12 cellular contexts compared by ENCODE assay signal in the genomic region with DNA sequence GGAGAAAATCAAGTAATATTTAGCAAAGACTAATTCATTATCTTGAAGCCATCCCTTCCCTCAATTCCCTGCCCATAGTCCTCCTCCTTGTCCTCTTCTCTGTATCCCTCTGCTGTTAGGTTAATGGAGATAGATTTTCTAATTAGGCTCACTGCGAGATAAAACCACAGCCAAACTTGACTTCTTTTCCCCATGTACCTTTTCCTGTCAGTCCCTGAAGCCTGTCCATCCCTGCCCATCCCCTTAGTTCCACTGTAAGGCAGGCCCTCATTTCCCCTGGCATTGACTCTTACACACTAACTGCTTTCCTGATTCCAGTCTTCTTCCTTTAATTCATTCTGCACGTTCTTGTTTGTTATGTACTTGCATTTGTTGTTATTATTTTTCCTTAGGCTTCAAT. TPM values are rescaled to one million over a fixed set of nuclear protein-coding genes. Genes with fewer than 3 reads are reported as not detected.
DNase-seq lines count a peak whose midpoint lies in the region; ATAC-seq, FAIRE-seq and TF ChIP-seq lines count a peak whose summit lies in the region.
"Had no signal": no experiment of that assay in that cellular context is flagged by ENCODE, and none has a peak within 500 bp of the region (broad histone marks: within the 10 kb centered on the region; RNA-seq: fewer than 3 reads in every experiment).

No MANE protein-coding gene starts in this region.

- in situ Hi-C loops in HepG2 (cut with HindIII; ENCODE audit: extremely low pct_ligation_motif_present, low pct_unique_long_range_greater_than_20kb), result no loop called here

- CTCF ChIA-PET in HepG2 (lab: Yijun Ruan, JAX; ENCODE audit: low intra/inter-chr PET ratio, low total read pairs), result no interaction called here

- H3K36me3 ChIP-seq in liver (ENCODE audit: control insufficient read depth in 4 of 4, insufficient read depth in 3 of 4, low read depth in 1 of 4, low read length in 3 of 4) (no peaks in the 10 kb centered on the region), HepG2 (replicated peaks in 1 of 2; ENCODE audit: control insufficient read depth in 1 of 2, insufficient read depth in 2 of 2, low read length in 2 of 2) (no peaks in the 10 kb centered on the region), esophagus muscularis mucosa (peaks cover 0 to 23% (median 5%) of the 10 kb centered on the region in 4 donors), parathyroid adenoma (ENCODE audit: control insufficient read depth, insufficient read depth, low read length) (no peaks in the 10 kb centered on the region)

- peaks cover 3% of the 10 kb centered on the region for H3K27me3 Mint-ChIP-seq in type B pancreatic cell
- peaks cover 5% of the 10 kb centered on the region for H3K27me3 Mint-ChIP-seq in activated naive CD8-positive, alpha-beta T cell treated with anti-CD3 and anti-CD28 coated beads, Interleukin-2, amount 50 U/mL, for 24 hours

- peaks cover 0 to 8% (median 1%) of the 10 kb centered on the region in 4 donors for H3K4me1 ChIP-seq in liver (ENCODE audit: control insufficient read depth in 4 of 4, insufficient read depth in 4 of 4, low read length in 3 of 4)
- H3K4me1 ChIP-seq in HepG2 (ENCODE audit: insufficient read depth, low read length), result no peaks in the 10 kb centered on the region
- peaks cover 10 to 24% (median 15%) of the 10 kb centered on the region in 4 donors for H3K4me1 ChIP-seq in esophagus muscularis mucosa
- H3K4me1 ChIP-seq in parathyroid adenoma, result no peaks in the 10 kb centered on the region

- DNase-seq in HepG2 (ENCODE audit: low spot score) (no peak), esophagus muscularis mucosa (ENCODE audit: extremely low spot score) (no peak), type B pancreatic cell (ENCODE audit: extremely low spot score, unreplicated experiment) (no peak), epidermal melanocyte (ENCODE audit: insufficient read length, low spot score) (no peak), NCI-H446 (lab: John Stamatoyannopoulos, UW) (no peak)
- DNase-seq in activated naive CD8-positive, alpha-beta T cell treated with anti-CD3 and anti-CD28 coated beads, Interleukin-2, amount 50 U/mL, for 24 hours, result no peak
- DNase-seq: activated effector memory CD4-positive, alpha-beta T cell treated with anti-CD3 and anti-CD28 coated beads, Interleukin-2, amount 50 U/mL, for 16 hours; NCI-H2227 treated with DMSO at 0.1 percent for 48 hours; SHP77 treated with DMSO at 0.1 percent for 48 hours had no signal

- H3K4me3 ChIP-seq in liver (ENCODE audit: low read depth in 1 of 3, low read length in 3 of 3), result peak overlapping the region; percentile 21 to 68 (median 35)
- H3K4me3 ChIP-seq in HepG2 (replicated peaks in 1 of 3; ENCODE audit: insufficient read depth in 1 of 3, low read depth in 2 of 3, low read length in 3 of 3), result no peak overlapping the region
- H3K4me3 ChIP-seq in esophagus muscularis mucosa, result peak overlapping the region; percentile 43 to 52 (median 50)
- peak overlapping the region; percentile 42 for H3K4me3 ChIP-seq in parathyroid adenoma (ENCODE audit: low read depth, low read length)

- H3K9ac ChIP-seq in liver (ENCODE audit: low read depth in 1 of 2, low read length in 2 of 2) (peak overlapping the region in 1 of 2 donors; percentile 81), HepG2 (ENCODE audit: insufficient read depth, low read depth, low read length) (no peak overlapping the region), parathyroid adenoma (no peak overlapping the region)

- intact Hi-C loops in HepG2 (cut with micrococcal nuclease; ENCODE audit: unreplicated experiment) (no loop called here), esophagus muscularis mucosa (cut with DNase I) (no loop called here)

- no peak for TF ChIP-seq POLR2A in HepG2 (IDR thresholded peaks at IDR 0.05; ENCODE audit: insufficient read depth in 1 of 2, low read depth in 2 of 2, low read length in 2 of 2)
- no peak for TF ChIP-seq POLR2A in esophagus muscularis mucosa (IDR thresholded peaks at IDR 0.05; ENCODE audit: low read depth)

- H3K9me3 Mint-ChIP-seq in type B pancreatic cell, result no peaks in the 10 kb centered on the region
- H3K9me3 Mint-ChIP-seq in activated naive CD8-positive, alpha-beta T cell treated with anti-CD3 and anti-CD28 coated beads, Interleukin-2, amount 50 U/mL, for 24 hours, result no peaks in the 10 kb centered on the region

- H3K36me3 Mint-ChIP-seq in type B pancreatic cell, result no peaks in the 10 kb centered on the region
- H3K36me3 Mint-ChIP-seq in activated naive CD8-positive, alpha-beta T cell treated with anti-CD3 and anti-CD28 coated beads, Interleukin-2, amount 50 U/mL, for 24 hours (ENCODE audit: low read depth), result no peaks in the 10 kb centered on the region

- 59% methylated on average over 2 of the region's 2 CpGs for WGBS in liver
- WGBS in HepG2 (ENCODE audit: low lambda C conversion rate), result 0% methylated on average over 2 of the region's 2 CpGs
- 60% methylated on average over 2 of the region's 2 CpGs for WGBS in esophagus muscularis mucosa

- no peaks in the 10 kb centered on the region for H3K79me2 ChIP-seq in HepG2 (ENCODE audit: insufficient read depth, low read length)
- H3K79me2 ChIP-seq in parathyroid adenoma, result no peaks in the 10 kb centered on the region

- BruUV-seq in HepG2 (replicated peaks; lab: Mats Ljungman, UMichigan), result no TSS peak

- no peaks in the 10 kb centered on the region for H4K20me1 ChIP-seq in HepG2 (ENCODE audit: insufficient read depth, low read length)

- no peak overlapping the region for H3K27ac Mint-ChIP-seq in type B pancreatic cell
- H3K27ac Mint-ChIP-seq in activated naive CD8-positive, alpha-beta T cell treated with anti-CD3 and anti-CD28 coated beads, Interleukin-2, amount 50 U/mL, for 24 hours, result no peak overlapping the region

- POLR2A ChIA-PET in HepG2 (lab: Yijun Ruan, JAX), result no interaction called here

- H3K27ac ChIP-seq in liver (ENCODE audit: low read depth in 1 of 2, low read length in 2 of 2), result peak overlapping the region; percentile 77 to 93
- H3K27ac ChIP-seq in HepG2 (ENCODE audit: extremely low read length, insufficient read depth, low read length), result no peak overlapping the region
- peak overlapping the region; percentile 73 to 80 (median 76) for H3K27ac ChIP-seq in esophagus muscularis mucosa (replicated peaks in 1 of 4)
- H3K27ac ChIP-seq in parathyroid adenoma, result no peak overlapping the region

- no peaks in the 10 kb centered on the region for H3K9me3 ChIP-seq in liver (ENCODE audit: control insufficient read depth in 4 of 4, low read length in 3 of 4)
- 0 out of 2 replicates have a peak, but pooled peaks cover 3% of the 10 kb centered on the region for H3K9me3 ChIP-seq in HepG2 (ENCODE audit: low read length)
- H3K9me3 ChIP-seq in esophagus muscularis mucosa, result no peaks in the 10 kb centered on the region
- no peaks in the 10 kb centered on the region for H3K9me3 ChIP-seq in parathyroid adenoma (ENCODE audit: control insufficient read depth, low read length)

- no peak for TF ChIP-seq CTCF in liver (IDR thresholded peaks at IDR 0.05; ENCODE audit: low read depth, low read length, missing input control)
- no peak for TF ChIP-seq CTCF in HepG2 (CRISPR knock-in tag; IDR thresholded peaks at IDR 0.05)
- no peak for TF ChIP-seq CTCF in esophagus muscularis mucosa (IDR thresholded peaks at IDR 0.05)
- TF ChIP-seq CTCF in parathyroid adenoma (IDR thresholded peaks at IDR 0.05), result no peak
- TF ChIP-seq CTCF in type B pancreatic cell (conservative IDR thresholded peaks at IDR 0.05), result no peak

- no peak overlapping the region for H3K4me3 Mint-ChIP-seq in type B pancreatic cell
- no peak overlapping the region for H3K4me3 Mint-ChIP-seq in activated naive CD8-positive, alpha-beta T cell treated with anti-CD3 and anti-CD28 coated beads, Interleukin-2, amount 50 U/mL, for 24 hours

- H3K4me2 ChIP-seq in HepG2 (ENCODE audit: low read depth, low read length), result no peak overlapping the region
- peak overlapping the region; percentile 23 for H3K4me2 ChIP-seq in parathyroid adenoma (ENCODE audit: low read length)

- FAIRE-seq in HepG2 (lab: Jason Lieb, UNC), result no peak

- peaks cover 16% of the 10 kb centered on the region for H3K4me1 Mint-ChIP-seq in type B pancreatic cell (ENCODE audit: unreplicated experiment)
- peaks cover 3% of the 10 kb centered on the region for H3K4me1 Mint-ChIP-seq in activated naive CD8-positive, alpha-beta T cell treated with anti-CD3 and anti-CD28 coated beads, Interleukin-2, amount 50 U/mL, for 24 hours

- H3K27me3 ChIP-seq in liver (ENCODE audit: control insufficient read depth in 4 of 4, insufficient read depth in 4 of 4, low read length in 3 of 4) (no peaks in the 10 kb centered on the region), HepG2 (ENCODE audit: control insufficient read depth in 1 of 2, insufficient read depth in 2 of 2, low read length in 2 of 2) (no peaks in the 10 kb centered on the region), esophagus muscularis mucosa (no peaks in the 10 kb centered on the region), parathyroid adenoma (ENCODE audit: control insufficient read depth, insufficient read depth, low read length) (no peaks in the 10 kb centered on the region)

- ATAC-seq in HepG2, result no peak
- ATAC-seq in activated naive CD8-positive, alpha-beta T cell treated with anti-CD3 and anti-CD28 coated beads, Interleukin-2, amount 50 U/mL, for 24 hours, result no peak
- ATAC-seq: activated CD4-positive, CD25-positive, alpha-beta regulatory T cell treated with anti-CD3 and anti-CD28 coated beads, Interleukin-2, amount 50 U/mL, for 24 hours had no signal

- TF ChIP-seq RAD21 in liver (IDR thresholded peaks at IDR 0.05) (no peak), HepG2 (CRISPR knock-in tag; IDR thresholded peaks at IDR 0.05) (no peak)

- H2AFZ ChIP-seq in HepG2 (ENCODE audit: low read length) (no peak overlapping the region), parathyroid adenoma (no peak overlapping the region)

- TF ChIP-seq EP300 in HepG2 (IDR thresholded peaks at IDR 0.05; ENCODE audit: low read depth in 2 of 2, low read length in 2 of 2), result no peak
- TF ChIP-seq EP300 in HepG2 (CRISPR knock-in tag; IDR thresholded peaks at IDR 0.05; ENCODE audit: borderline replicate concordance), result no peak
- no peak for TF ChIP-seq EP300 in esophagus muscularis mucosa (IDR thresholded peaks at IDR 0.05)

RNA-seq across cellular contexts. Expression of a gene that starts 1.2 kb away (rescaled TPM):
- 10 to 100 TPM; 14.5 to 23.3 TPM for total RNA-seq in liver
- polyA plus RNA-seq in liver, result 1 to 10 TPM; 5.4 to 5.6 TPM
- total RNA-seq in HepG2 (2016; rRNA removed; fragmentation: Illumina TruSeq; extraction: Trizol), result 0.22 and 0.34 TPM in 2 replicates
- not detected in 2 replicates for total RNA-seq in HepG2 (2016; cell fraction: cytosol; rRNA removed; fragmentation: Illumina TruSeq; extraction: Trizol; ENCODE audit: low read depth)
- total RNA-seq in HepG2 (2016; cell fraction: insoluble cytoplasmic fraction; rRNA removed; fragmentation: Illumina TruSeq; extraction: Trizol), result 0.26 and 0.27 TPM in 2 replicates
- total RNA-seq in HepG2 (2016; cell fraction: membrane; rRNA removed; fragmentation: Illumina TruSeq; extraction: Trizol), result 0.07 and 0.19 TPM in 2 replicates
- total RNA-seq in HepG2 (2016; cell fraction: nucleus; rRNA removed; fragmentation: Illumina TruSeq; extraction: Trizol), result 0.34 and 0.84 TPM in 2 replicates
- 0.07 TPM in 2 replicates for polyA plus RNA-seq in HepG2 (2011; rRNA removed)
- 0.01 and 0.08 TPM in 2 replicates for polyA plus RNA-seq in HepG2 (2011; cell fraction: cytosol; rRNA removed)
- polyA plus RNA-seq in HepG2 (2011; cell fraction: nucleus; rRNA removed), result 0.05 TPM in 2 replicates
- polyA plus RNA-seq in HepG2 (2012), result 0.05 and 0.11 TPM in 2 replicates
- polyA plus RNA-seq in HepG2 (2016; cell fraction: cytosol; fragmentation: Illumina TruSeq; extraction: Trizol; ENCODE audit: low read depth), result 0.02 TPM in 1 of 2 replicates, not detected in the other
- polyA plus RNA-seq in HepG2 (2016; cell fraction: insoluble cytoplasmic fraction; fragmentation: Illumina TruSeq; extraction: Trizol; ENCODE audit: low read depth), result 0.16 and 0.27 TPM in 2 replicates
- 0.03 and 0.05 TPM in 2 replicates for polyA plus RNA-seq in HepG2 (2016; cell fraction: membrane; fragmentation: Illumina TruSeq; extraction: Trizol; ENCODE audit: low read depth)
- polyA plus RNA-seq in HepG2 (2016; cell fraction: nucleus; fragmentation: Illumina TruSeq; extraction: Trizol; ENCODE audit: insufficient read depth, low read depth), result 0.11 and 0.15 TPM in 2 replicates
- 0.32 and 4.3 TPM in 2 replicates for polyA minus RNA-seq in HepG2 (2011; rRNA and poly(A)+ RNA removed; ENCODE audit: low replicate concordance)
- 0.09 and 0.20 TPM in 2 replicates for polyA minus RNA-seq in HepG2 (2011; cell fraction: cytosol; rRNA and poly(A)+ RNA removed)
- polyA minus RNA-seq in HepG2 (2011; cell fraction: nucleus; rRNA and poly(A)+ RNA removed), result 0.37 and 0.52 TPM in 2 replicates
- 10 to 100 TPM in 3 of 4 donors, 1 to 10 TPM in 1; 9.7 to 46.7 (median 17.9) TPM for total RNA-seq in esophagus muscularis mucosa
- total RNA-seq in type B pancreatic cell (ENCODE audit: low replicate concordance), result 2.7 and 2.9 TPM in 2 replicates

Comparison
In these comparisons a context has a peak if more than half of its experiments do, and no peak if none do; other contexts are left out.
1. H3K27ac ChIP-seq: peak in liver (2 of 2) and esophagus muscularis mucosa (4 of 4); none in HepG2 (single experiment) and parathyroid adenoma (single experiment).
2. H3K4me3 ChIP-seq: peak in liver (3 of 3), esophagus muscularis mucosa (4 of 4) and parathyroid adenoma (single experiment); none in HepG2 (0 of 3).